In genomic region chr7:135775230-135775629, GRCh38 we compare ENCODE assay signal across 19 cellular contexts. TPM values are rescaled to one million over a fixed set of nuclear protein-coding genes. Genes with fewer than 3 reads are reported as not detected.
"Had no signal": no experiment of that assay in that cellular context is flagged by ENCODE, and none has a peak within 500 bp of the region (broad histone marks: within the 10 kb centered on the region; RNA-seq: fewer than 3 reads in every experiment).

No MANE protein-coding gene starts in this region.

- DNase-seq: activated CD4-positive, alpha-beta T cell treated with anti-CD3 and anti-CD28 coated beads for 48 hours; activated CD8-positive, alpha-beta memory T cell treated with anti-CD3 and anti-CD28 coated beads, Interleukin-2, amount 50 U/mL, for 48 hours; activated CD8-positive, alpha-beta T cell treated with anti-CD3 and anti-CD28 coated beads, Interleukin-2, amount 10 ng/mL, durations not matched to agents 7 days and 5 days; activated naive CD8-positive, alpha-beta T cell treated with anti-CD3 and anti-CD28 coated beads, Interleukin-2, amount 10 ng/mL, durations not matched to agents 7 days and 5 days; aorta; glutamatergic neuron; naive B cell; posterior cingulate gyrus; stimulated activated CD4-positive, alpha-beta T cell treated with anti-CD3 and anti-CD28 coated beads, Interleukin-2, amount 100 ng/mL, for 24 hours; stimulated activated naive B cell treated with anti-CD40 and anti-IgM and Interleukin-4, amounts not matched to agents 10 μg/mL and 1 μg/mL and 100 μg/mL, for 72 hours; substantia nigra; T-cell; upper lobe of left lung; WERI-Rb-1 had no signal

- H3K27me3 ChIP-seq: breast epithelium, upper lobe of left lung had no signal

- H3K27ac ChIP-seq: SK-N-MC, WERI-Rb-1 had no signal

- ATAC-seq: activated CD8-positive, alpha-beta T cell treated with anti-CD3 and anti-CD28 coated beads, Interleukin-2, amount 10 ng/mL, durations not matched to agents 7 days and 5 days; left lobe of liver; sciatic nerve; stimulated activated naive B cell treated with anti-CD40 and anti-IgM and Interleukin-4, amounts not matched to agents 10 μg/mL and 1 μg/mL and 100 μg/mL, for 72 hours; T-cell had no signal

- H3K4me3 ChIP-seq: breast epithelium, SK-N-MC, upper lobe of left lung had no signal

- H3K36me3 ChIP-seq: breast epithelium, upper lobe of left lung, WERI-Rb-1 had no signal

- H3K4me1 ChIP-seq: breast epithelium had no signal

RNA-seq across cellular contexts. Expression of gene FAM180A, which starts 26.6 kb away (rescaled TPM):
- total RNA-seq: activated CD8-positive, alpha-beta T cell treated with anti-CD3 and anti-CD28 coated beads, Interleukin-2, amount 10 ng/mL, durations not matched to agents 7 days and 5 days; activated naive CD8-positive, alpha-beta T cell treated with anti-CD3 and anti-CD28 coated beads, Interleukin-2, amount 10 ng/mL, durations not matched to agents 7 days and 5 days; T-cell had no signal

RNA-seq across cellular contexts. Expression of gene SLC13A4, which starts 47.2 kb away (rescaled TPM):
- total RNA-seq: activated CD8-positive, alpha-beta T cell treated with anti-CD3 and anti-CD28 coated beads, Interleukin-2, amount 10 ng/mL, durations not matched to agents 7 days and 5 days; activated naive CD8-positive, alpha-beta T cell treated with anti-CD3 and anti-CD28 coated beads, Interleukin-2, amount 10 ng/mL, durations not matched to agents 7 days and 5 days; mesenteric fat pad; T-cell had no signal
